8 cellular contexts compared by ENCODE assay signal in genomic region chr4:112327950-112328349, GRCh38. TPM values are rescaled to one million over a fixed set of nuclear protein-coding genes. Genes with fewer than 3 reads are reported as not detected.
DNase-seq lines count a peak whose midpoint lies in the region; ATAC-seq and TF ChIP-seq lines count a peak whose summit lies in the region.

No MANE protein-coding gene starts in this region.

- H2AFZ ChIP-seq in OCI-LY7 (ENCODE audit: low read length): no peak overlapping the region

- CTCF ChIA-PET in OCI-LY7 (lab: Charles Lee; ENCODE audit: unreplicated experiment): interaction anchor here (0.5 kb wide), 1 partner anchor 188 kb away, joined by 3 read pairs; the partner anchor contains the start of gene NEUROG2

- TF ChIP-seq CTCF in OCI-LY7 (conservative IDR thresholded peaks at IDR 0.05; ENCODE audit: low read length) (peak; percentile 80), epithelial cell of proximal tubule (conservative IDR thresholded peaks at IDR 0.05; ENCODE audit: low read depth, low read length) (peak; percentile 59), osteocyte (IDR thresholded peaks at IDR 0.05) (peak; percentile 67), omental fat pad (IDR thresholded peaks at IDR 0.05) (no peak)

- H3K9me3 ChIP-seq in OCI-LY7 (ENCODE audit: low read length): no peaks in the 10 kb centered on the region

- H3K4me2 ChIP-seq in OCI-LY7 (ENCODE audit: low read length): no peak overlapping the region

- POLR2A ChIA-PET in OCI-LY7 (lab: Charles Lee): interaction anchor here (1.3 kb wide), 1 partner anchor 10 kb away, joined by 9 read pairs; no protein-coding TSS in a partner anchor

- no peaks in the 10 kb centered on the region for H3K9me2 ChIP-seq in OCI-LY7 (ENCODE audit: insufficient read depth, low read length)

- peaks cover 5% of the 10 kb centered on the region for H3K27me3 Mint-ChIP-seq in osteocyte (ENCODE audit: unreplicated experiment)

- DNase-seq in stimulated activated CD4-positive, alpha-beta T cell treated with anti-CD3 and anti-CD28 coated beads, Interleukin-15, amount 100 ng/mL, for 24 hours: peak; percentile 9
- DNase-seq in stimulated activated CD4-positive, alpha-beta T cell treated with anti-CD3 and anti-CD28 coated beads, Interleukin-2, amount 100 ng/mL, for 48 hours: no peak
- DNase-seq in HS-27A (ENCODE audit: low read depth) (peak; percentile 41), OCI-LY7 (ENCODE audit: low spot score) (peak; percentile 51), epithelial cell of proximal tubule (ENCODE audit: low read depth) (no peak), osteocyte (ENCODE audit: extremely low spot score, unreplicated experiment) (no peak), omental fat pad (ENCODE audit: low spot score) (no peak)

- no peaks in the 10 kb centered on the region for H3K4me1 ChIP-seq in OCI-LY7 (ENCODE audit: insufficient read depth, low read length, poor library complexity, severe bottlenecking)

- no peaks in the 10 kb centered on the region for H4K20me1 ChIP-seq in OCI-LY7 (ENCODE audit: insufficient read depth, low read length)

- H3K4me1 Mint-ChIP-seq in osteocyte (ENCODE audit: unreplicated experiment): no peaks in the 10 kb centered on the region

- no peaks in the 10 kb centered on the region for H3K9me3 Mint-ChIP-seq in osteocyte (ENCODE audit: unreplicated experiment)

- no peak overlapping the region for H3K27ac Mint-ChIP-seq in osteocyte (ENCODE audit: unreplicated experiment)

- no peak overlapping the region for H3K4me3 Mint-ChIP-seq in osteocyte (ENCODE audit: unreplicated experiment)

- H3K4me3 ChIP-seq in OCI-LY7 (ENCODE audit: low read depth, low read length, poor library complexity, severe bottlenecking) (no peak overlapping the region), epithelial cell of proximal tubule (ENCODE audit: low read depth, low read length) (no peak overlapping the region)

- ATAC-seq in GM21576 (IDR thresholded peaks at IDR 0.05; ENCODE audit: unreplicated experiment): peak; percentile 79
- ATAC-seq in omental fat pad (ENCODE audit: low FRiP score): no peak

- peaks cover 3% of the 10 kb centered on the region for H3K36me3 Mint-ChIP-seq in osteocyte (ENCODE audit: unreplicated experiment)

- no peak overlapping the region for H3K27ac ChIP-seq in OCI-LY7 (ENCODE audit: low read depth, low read length, poor library complexity, severe bottlenecking)

- no peaks in the 10 kb centered on the region for H3K79me2 ChIP-seq in OCI-LY7 (ENCODE audit: insufficient read depth, low read depth, low read length)

- intact Hi-C loops in OCI-LY7 (cut with micrococcal nuclease; ENCODE audit: unreplicated experiment): loop anchor here (1.0 to 5.0 kb wide), 2 partner anchors 195 to 274 kb away; no protein-coding TSS in a partner anchor

- BruUV-seq in OCI-LY7 (replicated peaks; lab: Mats Ljungman, UMichigan): no TSS peak

- no peaks in the 10 kb centered on the region for H3K36me3 ChIP-seq in OCI-LY7 (ENCODE audit: insufficient read depth, low read length)

RNA-seq across cellular contexts. Expression of gene ALPK1, which starts 30.8 kb away (rescaled TPM):
- total RNA-seq in OCI-LY7 (2014; rRNA removed; shearing (Covaris generic)): 22.5 and 33.7 TPM in 2 replicates
- total RNA-seq in OCI-LY7 (2022) (51.1 and 73.0 TPM in 2 replicates), epithelial cell of proximal tubule (3.0 and 5.5 TPM in 2 replicates), osteocyte (8.3 and 9.1 TPM in 2 replicates), omental fat pad (10 to 100 TPM; 14.8 to 43.8 (median 19.1) TPM)

RNA-seq across cellular contexts. Expression of gene TIFA, which starts 42.2 kb away (rescaled TPM):
- total RNA-seq in OCI-LY7 (2014; rRNA removed; shearing (Covaris generic)): 82.9 and 84.0 TPM in 2 replicates
- total RNA-seq in OCI-LY7 (2022): 70.0 and 93.6 TPM in 2 replicates
- total RNA-seq in epithelial cell of proximal tubule: 11.9 and 14.3 TPM in 2 replicates
- 3.5 and 4.0 TPM in 2 replicates for total RNA-seq in osteocyte
- 10 to 100 TPM in 3 of 4 donors, 1 to 10 TPM in 1; 4.5 to 12.8 (median 10.9) TPM for total RNA-seq in omental fat pad

Comparison
In these comparisons a context has a peak if more than half of its experiments do, and no peak if none do; other contexts are left out.
1. DNase-seq: peak in stimulated activated CD4-positive, alpha-beta T cell treated with anti-CD3 and anti-CD28 coated beads, Interleukin-15, amount 100 ng/mL, for 24 hours (single experiment), HS-27A (single experiment) and OCI-LY7 (single experiment); none in stimulated activated CD4-positive, alpha-beta T cell treated with anti-CD3 and anti-CD28 coated beads, Interleukin-2, amount 100 ng/mL, for 48 hours (0 of 2), epithelial cell of proximal tubule (single experiment), osteocyte (single experiment) and omental fat pad (single experiment).
2. CTCF ChIP-seq: peak in OCI-LY7 (single experiment), epithelial cell of proximal tubule (single experiment) and osteocyte (single experiment); none in omental fat pad (0 of 3).